Comparison of ENCODE assay signal across 17 cellular contexts in the genomic region with DNA sequence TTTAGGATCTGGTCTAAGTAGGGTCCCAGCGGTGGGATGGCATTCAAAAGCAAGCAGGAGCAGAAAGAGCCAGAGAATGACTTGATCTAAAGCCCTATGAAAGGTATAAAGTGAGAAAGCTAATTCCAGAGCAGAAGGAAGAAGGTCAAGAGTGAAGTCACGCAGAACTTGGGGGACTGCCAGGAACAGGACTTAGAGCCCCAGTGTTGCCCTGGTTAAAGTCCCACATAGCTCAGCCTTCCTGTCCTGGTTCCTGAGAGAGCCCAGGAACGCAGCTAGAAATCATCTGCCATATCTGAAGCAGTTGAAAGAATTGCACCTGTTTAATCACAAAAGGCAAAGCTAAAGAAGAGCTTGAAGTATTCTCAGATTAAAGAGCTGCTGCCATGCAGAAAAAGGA.
DNase-seq lines count a peak whose midpoint lies in the region; ATAC-seq and TF ChIP-seq lines count a peak whose summit lies in the region.
"Had no signal": no experiment of that assay in that cellular context is flagged by ENCODE, and none has a peak within 500 bp of the region (broad histone marks: within the 10 kb centered on the region; RNA-seq: fewer than 3 reads in every experiment).

No MANE protein-coding gene starts in this region.

- H3K9me3 ChIP-seq in stomach: no peaks in the 10 kb centered on the region
- H3K9me3 ChIP-seq: BLaER1 had no signal

- intact Hi-C loops in Right ventricle myocardium superior (cut with DNase I) (no loop called here), stomach (cut with DNase I; ENCODE audit: low total_unique reads) (no loop called here)

- H3K4me1 ChIP-seq in stomach: peaks cover 7 to 21% (median 12%) of the 10 kb centered on the region in 4 donors
- H3K4me1 ChIP-seq: BLaER1 had no signal

- H3K36me3 ChIP-seq in stomach: no peaks in the 10 kb centered on the region
- H3K36me3 ChIP-seq: BLaER1 had no signal

- H3K4me3 ChIP-seq in stomach: no peak overlapping the region
- H3K4me3 ChIP-seq: BLaER1, K562 had no signal

- peak overlapping the region in 4 of 5 donors; percentile 9 to 54 (median 46) for H3K27ac ChIP-seq in stomach
- H3K27ac ChIP-seq: BLaER1 had no signal

- TF ChIP-seq CTCF in stomach (IDR thresholded peaks at IDR 0.05): no peak

- TF ChIP-seq POLR2A in stomach (IDR thresholded peaks at IDR 0.05): no peak

- TF ChIP-seq EP300 in stomach (IDR thresholded peaks at IDR 0.05): no peak

- DNase-seq in amniotic epithelial cell (ENCODE audit: low read depth) (peak; percentile 3), Right ventricle myocardium superior (peak; percentile 72), medulla oblongata (ENCODE audit: extremely low spot score) (peak; percentile 67), stomach (peak; percentile 78), DMS79 treated with DMSO at 0.1 percent for 48 hours (lab: John Stamatoyannopoulos, UW) (no peak)
- DNase-seq: activated CD4-positive, alpha-beta T cell treated with anti-CD3 and anti-CD28 coated beads, Interleukin-2, amount 10 ng/mL, durations not matched to agents 7 days and 5 days; effector memory CD4-positive, alpha-beta T cell; NCI-H1436; NCI-H69; occipital lobe; stimulated activated CD4-positive, alpha-beta T cell treated with anti-CD3 and anti-CD28 coated beads, Interleukin-4, amount 100 ng/mL, for 1 hour; T-helper 9 cell had no signal

- ATAC-seq in Right ventricle myocardium superior (ENCODE audit: poor library complexity): peak; percentile 98
- ATAC-seq in GM21786 (IDR thresholded peaks at IDR 0.05; ENCODE audit: unreplicated experiment): no peak
- ATAC-seq in GM21515 (IDR thresholded peaks at IDR 0.05; ENCODE audit: unreplicated experiment): no peak
- no peak for ATAC-seq in GM19035 (IDR thresholded peaks at IDR 0.05; ENCODE audit: unreplicated experiment)
- ATAC-seq: K562 had no signal

- WGBS in stomach, 5 donors: 20 to 35% (median 29%) methylated on average over 3 of the region's 3 CpGs

- no peaks in the 10 kb centered on the region for H3K27me3 ChIP-seq in stomach
- H3K27me3 ChIP-seq: BLaER1 had no signal
